29 cellular contexts compared by ENCODE assay signal in the genomic region with DNA sequence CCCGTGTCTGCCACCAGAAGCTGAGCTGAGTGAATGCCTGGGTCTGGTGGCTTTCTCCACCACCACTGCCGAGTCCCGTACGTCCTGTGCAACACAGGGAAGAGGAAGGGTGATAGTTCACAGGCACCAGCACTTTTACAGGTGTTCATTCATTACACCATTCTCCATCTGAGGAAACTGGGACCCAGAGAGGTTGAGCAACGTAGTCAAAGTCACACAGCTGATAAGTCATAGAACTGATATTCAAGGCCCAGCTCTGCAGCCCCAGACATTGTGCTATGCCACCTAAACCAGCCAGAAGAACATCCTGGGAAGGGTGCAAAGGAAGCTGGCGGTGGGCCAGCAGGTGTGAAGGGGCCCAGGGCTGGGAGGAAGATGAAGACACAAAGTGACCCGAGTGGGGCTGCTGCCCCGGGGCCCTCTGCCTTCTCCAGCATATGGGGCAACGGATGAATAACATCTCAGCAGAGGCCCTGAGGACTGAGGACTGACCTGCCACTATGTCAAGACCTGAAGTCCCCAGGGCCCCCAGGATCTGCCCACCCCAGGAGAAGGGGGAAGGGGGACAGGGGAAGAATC.
"Had no signal": no experiment of that assay in that cellular context is flagged by ENCODE, and none has a peak within 500 bp of the region (broad histone marks: within the 10 kb centered on the region; RNA-seq: fewer than 3 reads in every experiment).

No MANE protein-coding gene starts in this region.

- H3K4me1 ChIP-seq: colonic mucosa had no signal

- DNase-seq: activated B cell treated with CpG ODN at 0.5 μM for 24 hours; activated CD4-positive, alpha-beta T cell treated with anti-CD3 and anti-CD28 coated beads for 48 hours; activated CD4-positive, alpha-beta T cell treated with anti-CD3 and anti-CD28 coated beads, Interleukin-2, amount 50 U/mL, for 1 hour; activated CD4-positive, alpha-beta T cell treated with anti-CD3 and anti-CD28 coated beads, Interleukin-2, amount 50 U/mL, for 48 hours; activated CD8-positive, alpha-beta memory T cell treated with anti-CD3 and anti-CD28 coated beads for 24 hours; activated CD8-positive, alpha-beta T cell treated with anti-CD3 and anti-CD28 coated beads for 36 hours; activated effector memory CD4-positive, alpha-beta T cell treated with Interleukin-2 at 50 U/mL for 16 hours; activated gamma-delta T cell treated with Interleukin-2 at 50 U/mL for 16 hours; activated naive CD4-positive, alpha-beta T cell treated with anti-CD3 and anti-CD28 coated beads, Interleukin-2, amount 50 U/mL, for 16 hours; activated naive CD4-positive, alpha-beta T cell treated with Interleukin-2 at 50 U/mL for 16 hours; activated T-cell treated with anti-CD3 and anti-CD28 coated beads, Interleukin-2, amount 50 U/mL, for 4 hours; amniotic stem cell; anterior cingulate cortex; brain microvascular endothelial cell; caudate nucleus; colonic mucosa; dorsolateral prefrontal cortex; effector memory CD4-positive, alpha-beta T cell; foreskin fibroblast; SW 1271; T-cell; T-helper 9 cell; WERI-Rb-1 had no signal

- H3K4me1 Mint-ChIP-seq: activated T-helper 17 cell treated with anti-CD3 and anti-CD28 coated beads, Interleukin-2, amount 50 U/mL, for 72 hours; endodermal cell; T-cell had no signal

- H3K4me3 Mint-ChIP-seq: activated B cell treated with CpG ODN at 0.5 μM for 24 hours; activated CD8-positive, alpha-beta T cell treated with anti-CD3 and anti-CD28 coated beads for 36 hours; activated naive CD8-positive, alpha-beta T cell; activated T-cell treated with anti-CD3 and anti-CD28 coated beads, Interleukin-2, amount 50 U/mL, for 4 hours; activated T-helper 17 cell treated with anti-CD3 and anti-CD28 coated beads, Interleukin-2, amount 50 U/mL, for 72 hours; dendritic cell treated with granulocyte-macrophage colony-stimulating factor and Interleukin-4, amounts not matched to agents 40 ng/mL and 50 ng/mL, for 4 days; endodermal cell; T-cell; T-helper 1 cell treated with Interleukin-12 subunit alpha and Interleukin-12 subunit beta and Interleukin-4 antibody, amounts not matched to agents 30 μg/mL and 1 μg/mL, for 36 hours had no signal

- H3K27ac ChIP-seq: brain microvascular endothelial cell, colonic mucosa, dorsolateral prefrontal cortex, WERI-Rb-1 had no signal

- H3K9me3 Mint-ChIP-seq: activated B cell treated with CpG ODN at 0.5 μM for 24 hours; activated CD8-positive, alpha-beta T cell treated with anti-CD3 and anti-CD28 coated beads for 36 hours; activated T-cell treated with anti-CD3 and anti-CD28 coated beads, Interleukin-2, amount 50 U/mL, for 4 hours; activated T-helper 17 cell treated with anti-CD3 and anti-CD28 coated beads, Interleukin-2, amount 50 U/mL, for 72 hours; dendritic cell treated with granulocyte-macrophage colony-stimulating factor and Interleukin-4, amounts not matched to agents 40 ng/mL and 50 ng/mL, for 4 days; endodermal cell; T-cell; T-helper 1 cell treated with Interleukin-12 subunit alpha and Interleukin-12 subunit beta and Interleukin-4 antibody, amounts not matched to agents 30 μg/mL and 1 μg/mL, for 36 hours had no signal

- H3K4me3 ChIP-seq: colonic mucosa, dorsolateral prefrontal cortex had no signal

- ATAC-seq: activated CD4-positive, CD25-positive, alpha-beta regulatory T cell treated with anti-CD3 and anti-CD28 coated beads, Interleukin-2, amount 50 U/mL, for 24 hours; activated CD8-positive, alpha-beta T cell treated with anti-CD3 and anti-CD28 coated beads for 36 hours; activated T-cell treated with anti-CD3 and anti-CD28 coated beads, Interleukin-2, amount 50 U/mL, for 4 hours; activated T-helper 17 cell treated with anti-CD3 and anti-CD28 coated beads, Interleukin-2, amount 50 U/mL, for 72 hours; T-cell had no signal

- H3K27me3 ChIP-seq: brain microvascular endothelial cell, colonic mucosa had no signal

- H3K36me3 ChIP-seq: brain microvascular endothelial cell, colonic mucosa, WERI-Rb-1 had no signal

- H3K27ac Mint-ChIP-seq: activated B cell treated with CpG ODN at 0.5 μM for 24 hours; activated CD8-positive, alpha-beta T cell treated with anti-CD3 and anti-CD28 coated beads for 36 hours; activated naive CD8-positive, alpha-beta T cell; activated T-helper 17 cell treated with anti-CD3 and anti-CD28 coated beads, Interleukin-2, amount 50 U/mL, for 72 hours; dendritic cell treated with granulocyte-macrophage colony-stimulating factor and Interleukin-4, amounts not matched to agents 40 ng/mL and 50 ng/mL, for 4 days; endodermal cell; T-cell; T-helper 1 cell treated with Interleukin-12 subunit alpha and Interleukin-12 subunit beta and Interleukin-4 antibody, amounts not matched to agents 30 μg/mL and 1 μg/mL, for 36 hours had no signal

- H3K9me3 ChIP-seq: colonic mucosa had no signal

- H3K36me3 Mint-ChIP-seq: activated naive CD8-positive, alpha-beta T cell; T-cell had no signal
